Comparison of ENCODE assay signal across 10 cellular contexts in genomic region chr5:172003750-172004149, GRCh38. TPM values are rescaled to one million over a fixed set of nuclear protein-coding genes. Genes with fewer than 3 reads are reported as not detected.
A peak's percentile ranks its signal among the peaks of the same experiment; 100 is the strongest.
DNase-seq lines count a peak whose midpoint lies in the region; ATAC-seq, FAIRE-seq and TF ChIP-seq lines count a peak whose summit lies in the region.
"Had no signal": no experiment of that assay in that cellular context is flagged by ENCODE, and none has a peak within 500 bp of the region (broad histone marks: within the 10 kb centered on the region; RNA-seq: fewer than 3 reads in every experiment).

No MANE protein-coding gene starts in this region.

- no peak overlapping the region for H3K27ac Mint-ChIP-seq in neural crest cell (ENCODE audit: unreplicated experiment)

- H4K20me1 ChIP-seq in DND-41 (ENCODE audit: insufficient read depth, low read length) = peaks cover 46% of the 10 kb centered on the region

- no peak overlapping the region for H3K27ac ChIP-seq in DND-41 (ENCODE audit: low read length)

- H3K27me3 Mint-ChIP-seq in neural crest cell (ENCODE audit: low read depth) = no peaks in the 10 kb centered on the region

- no peak overlapping the region for H2AFZ ChIP-seq in DND-41 (ENCODE audit: low read depth, low read length)

- no peaks in the 10 kb centered on the region for H3K27me3 ChIP-seq in DND-41 (ENCODE audit: insufficient read depth, low read length, poor library complexity)
- no peaks in the 10 kb centered on the region for H3K27me3 ChIP-seq in bronchial epithelial cell (ENCODE audit: control insufficient read depth, insufficient read depth, low read length)

- TF ChIP-seq CTCF in DND-41 (IDR thresholded peaks at IDR 0.05; ENCODE audit: borderline replicate concordance, extremely low read depth, low read length, poor library complexity, severe bottlenecking) (no peak), LNCaP clone FGC (IDR thresholded peaks at IDR 0.05; ENCODE audit: control insufficient read depth, extremely low read depth, insufficient read depth) (no peak), bronchial epithelial cell (IDR thresholded peaks at IDR 0.05; ENCODE audit: insufficient read depth, low read length, severe bottlenecking) (no peak), neural crest cell (conservative IDR thresholded peaks at IDR 0.05) (no peak)

- peak overlapping the region; percentile 67; the same call in 1 of the 2 replicates for H3K4me2 ChIP-seq in DND-41 (ENCODE audit: insufficient read depth, low read length)

- no peaks in the 10 kb centered on the region for H3K9me3 ChIP-seq in DND-41 (ENCODE audit: insufficient read depth, low read length, severe bottlenecking)
- H3K9me3 ChIP-seq: HAP-1 had no signal

- peaks cover 25% of the 10 kb centered on the region for H3K4me1 ChIP-seq in DND-41 (ENCODE audit: insufficient read depth, low read length)

- peaks cover 84% of the 10 kb centered on the region for H3K79me2 ChIP-seq in DND-41 (ENCODE audit: insufficient read depth, low read length)

- DNase-seq in DND-41 = no peak
- peak; percentile 69 for DNase-seq in LNCaP clone FGC (ENCODE audit: low read depth)
- peak; percentile 17 for DNase-seq in bronchial epithelial cell (ENCODE audit: low read depth)
- DNase-seq in neural crest cell (ENCODE audit: low read depth, low spot score) = no peak
- no peak for DNase-seq in mucosa of gallbladder (ENCODE audit: low spot score)
- DNase-seq: NCI-H446 treated with DMSO at 0.1 percent for 48 hours had no signal

- H3K36me3 ChIP-seq in DND-41 (ENCODE audit: insufficient read depth, low read length) = no peaks in the 10 kb centered on the region
- no peaks in the 10 kb centered on the region for H3K36me3 ChIP-seq in bronchial epithelial cell (ENCODE audit: control insufficient read depth, insufficient read depth, low read length)

- no peak overlapping the region for H3K4me3 ChIP-seq in DND-41 (ENCODE audit: low read depth in 1 of 2, low read length in 2 of 2)
- H3K4me3 ChIP-seq in LNCaP clone FGC (ENCODE audit: low read depth, low read length) = peak overlapping the region; percentile 96
- no peak overlapping the region for H3K4me3 ChIP-seq in bronchial epithelial cell (ENCODE audit: low read depth, low read length)
- H3K4me3 ChIP-seq: skin epidermis had no signal

- no peaks in the 10 kb centered on the region for H3K36me3 Mint-ChIP-seq in neural crest cell (ENCODE audit: low read depth)

- no peaks in the 10 kb centered on the region for H3K9me3 Mint-ChIP-seq in neural crest cell

- ATAC-seq in DND-41 (ENCODE audit: insufficient read depth, low read depth) = no peak
- ATAC-seq in GM18867 (IDR thresholded peaks at IDR 0.05; ENCODE audit: unreplicated experiment) = no peak
- no peak for ATAC-seq in GM19463 (IDR thresholded peaks at IDR 0.05; ENCODE audit: unreplicated experiment)

- peaks cover 38% of the 10 kb centered on the region for H3K4me1 Mint-ChIP-seq in neural crest cell

- FAIRE-seq in bronchial epithelial cell (lab: Jason Lieb, UNC) = no peak

- H3K9ac ChIP-seq in DND-41 (ENCODE audit: low read depth, low read length) = no peak overlapping the region

- H3K4me3 Mint-ChIP-seq in neural crest cell = peak overlapping the region; percentile 81

RNA-seq across cellular contexts. Expression of gene FBXW11, which starts 2.7 kb away (rescaled TPM):
- total RNA-seq in bronchial epithelial cell (64.9 and 71.6 TPM in 2 replicates), neural crest cell (64.1 and 66.6 TPM in 2 replicates), mucosa of gallbladder (54.1 TPM)

Comparison
In these comparisons a context has a peak if more than half of its experiments do, and no peak if none do; other contexts are left out.
1. DNase-seq: peak in LNCaP clone FGC (single experiment) and bronchial epithelial cell (single experiment); none in DND-41 (single experiment), neural crest cell (single experiment) and mucosa of gallbladder (single experiment).